In genomic region chr2:191065785-191066184, GRCh38 we compare ENCODE assay signal across 19 cellular contexts. TPM values are rescaled to one million over a fixed set of nuclear protein-coding genes. Genes with fewer than 3 reads are reported as not detected.
DNase-seq lines count a peak whose midpoint lies in the region; ATAC-seq and TF ChIP-seq lines count a peak whose summit lies in the region.
"Had no signal": no experiment of that assay in that cellular context is flagged by ENCODE, and none has a peak within 500 bp of the region (broad histone marks: within the 10 kb centered on the region; RNA-seq: fewer than 3 reads in every experiment).

No MANE protein-coding gene starts in this region.

- no peak for ATAC-seq in activated naive CD4-positive, alpha-beta T cell treated with anti-CD3 and anti-CD28 coated beads, Interleukin-2, amount 50 U/mL, for 72 hours
- ATAC-seq: stimulated activated naive B cell treated with anti-CD40 and anti-IgM and Interleukin-4, amounts not matched to agents 10 μg/mL and 1 μg/mL and 100 μg/mL, for 72 hours had no signal

- CTCF ChIA-PET in activated CD4-positive, alpha-beta T cell treated with anti-CD3 and anti-CD28 coated beads, Interleukin-2, amount 10 ng/mL, durations not matched to agents 7 days and 5 days (lab: Charles Lee): interaction anchor here (1.3 to 2.8 kb wide), 4 partner anchors 13 to 96 kb away, joined by 3 to 17 read pairs (median 8); no protein-coding TSS in a partner anchor

- H3K27ac ChIP-seq in neutrophil (peak overlapping the region; percentile 37), prostate gland (no peak overlapping the region), tibial artery (no peak overlapping the region), coronary artery (no peak overlapping the region)
- H3K27ac ChIP-seq: dorsolateral prefrontal cortex, SJSA1, vagina, WERI-Rb-1 had no signal

- H3K4me3 ChIP-seq in Jurkat, Clone E6-1 (ENCODE audit: low read length): peak overlapping the region; percentile 29
- H3K4me3 ChIP-seq in neutrophil (ENCODE audit: low read depth in 1 of 2, low read length in 1 of 2) (no peak overlapping the region), prostate gland (no peak overlapping the region), tibial artery (no peak overlapping the region), coronary artery (no peak overlapping the region)
- H3K4me3 ChIP-seq: dorsolateral prefrontal cortex, SJSA1, vagina had no signal

- H3K27me3 ChIP-seq in neutrophil (no peaks in the 10 kb centered on the region), prostate gland (replicated peaks; ENCODE audit: insufficient read depth) (no peaks in the 10 kb centered on the region), tibial artery (no peaks in the 10 kb centered on the region)
- H3K27me3 ChIP-seq: SJSA1, vagina had no signal

- H3K9me3 ChIP-seq in neutrophil: no peaks in the 10 kb centered on the region
- no peaks in the 10 kb centered on the region for H3K9me3 ChIP-seq in prostate gland
- H3K9me3 ChIP-seq in tibial artery: no peaks in the 10 kb centered on the region
- H3K9me3 ChIP-seq: SJSA1, vagina had no signal

- H3K4me1 ChIP-seq in neutrophil (ENCODE audit: control insufficient read depth in 1 of 2, insufficient read depth in 1 of 2, low read depth in 1 of 2, low read length in 1 of 2) (peaks cover 20 to 23% of the 10 kb centered on the region in 2 experiments), prostate gland (replicated peaks) (no peaks in the 10 kb centered on the region), tibial artery (peaks cover 0 to 4% (median 0%) of the 10 kb centered on the region in 4 donors)
- H3K4me1 ChIP-seq: SJSA1 had no signal

- H3K27ac Mint-ChIP-seq in activated CD4-positive, alpha-beta T cell treated with anti-CD3 and anti-CD28 coated beads, Interleukin-2, amount 10 ng/mL, durations not matched to agents 7 days and 5 days: peak overlapping the region; percentile 87
- peak overlapping the region; percentile 10 to 70 for H3K27ac Mint-ChIP-seq in activated naive CD4-positive, alpha-beta T cell treated with anti-CD3 and anti-CD28 coated beads, Interleukin-2, amount 50 U/mL, for 72 hours
- H3K27ac Mint-ChIP-seq: brain; stimulated activated naive B cell treated with anti-CD40 and anti-IgM and Interleukin-4, amounts not matched to agents 10 μg/mL and 1 μg/mL and 100 μg/mL, for 72 hours had no signal

- H3K36me3 ChIP-seq in neutrophil: no peaks in the 10 kb centered on the region
- H3K36me3 ChIP-seq in prostate gland: no peaks in the 10 kb centered on the region
- no peaks in the 10 kb centered on the region for H3K36me3 ChIP-seq in tibial artery
- H3K36me3 ChIP-seq: SJSA1, vagina, WERI-Rb-1 had no signal

- POLR2A ChIA-PET in activated CD4-positive, alpha-beta T cell treated with anti-CD3 and anti-CD28 coated beads, Interleukin-2, amount 10 ng/mL, durations not matched to agents 7 days and 5 days (lab: Charles Lee): no interaction called here

- no peak for TF ChIP-seq CTCF in neutrophil (IDR thresholded peaks at IDR 0.05)
- no peak for TF ChIP-seq CTCF in prostate gland (IDR thresholded peaks at IDR 0.05)
- TF ChIP-seq CTCF in tibial artery (IDR thresholded peaks at IDR 0.05): no peak
- no peak for TF ChIP-seq CTCF in coronary artery (IDR thresholded peaks at IDR 0.05)

- intact Hi-C loops in prostate gland (cut with DNase I): no loop called here
- intact Hi-C loops in tibial artery (cut with DNase I; ENCODE audit: low total_unique reads): no loop called here

- peaks cover 75% of the 10 kb centered on the region for H3K36me3 Mint-ChIP-seq in activated CD4-positive, alpha-beta T cell treated with anti-CD3 and anti-CD28 coated beads, Interleukin-2, amount 10 ng/mL, durations not matched to agents 7 days and 5 days (ENCODE audit: low read depth)
- peaks cover 34 to 57% of the 10 kb centered on the region in 2 donors for H3K36me3 Mint-ChIP-seq in activated naive CD4-positive, alpha-beta T cell treated with anti-CD3 and anti-CD28 coated beads, Interleukin-2, amount 50 U/mL, for 72 hours
- H3K36me3 Mint-ChIP-seq: brain had no signal

- DNase-seq in activated CD4-positive, alpha-beta T cell treated with anti-CD3 and anti-CD28 coated beads, Interleukin-2, amount 10 ng/mL, durations not matched to agents 7 days and 5 days: no peak
- DNase-seq in activated CD4-positive, alpha-beta T cell treated with anti-CD3 and anti-CD28 coated beads for 1 hour: no peak
- no peak for DNase-seq in Jurkat, Clone E6-1 (ENCODE audit: low read depth, low spot score)
- DNase-seq in activated naive CD4-positive, alpha-beta T cell treated with anti-CD3 and anti-CD28 coated beads, Interleukin-2, amount 50 U/mL, for 72 hours (ENCODE audit: low spot score in 2 of 2): no peak
- DNase-seq in prostate gland (ENCODE audit: low spot score): no peak
- DNase-seq in tibial artery: no peak
- no peak for DNase-seq in coronary artery (ENCODE audit: low spot score)
- DNase-seq: ACHN; DMS 273 treated with DMSO at 0.1 percent for 48 hours; dorsolateral prefrontal cortex; foreskin fibroblast; NCI-H1105; occipital lobe; stimulated activated naive B cell treated with anti-CD40 and anti-IgM and Interleukin-4, amounts not matched to agents 10 μg/mL and 1 μg/mL and 100 μg/mL, for 72 hours; WERI-Rb-1 had no signal

- WGBS in prostate gland: 39% methylated on average over 2 of the region's 2 CpGs

- H3K9me3 Mint-ChIP-seq in activated CD4-positive, alpha-beta T cell treated with anti-CD3 and anti-CD28 coated beads, Interleukin-2, amount 10 ng/mL, durations not matched to agents 7 days and 5 days: no peaks in the 10 kb centered on the region
- H3K9me3 Mint-ChIP-seq in activated naive CD4-positive, alpha-beta T cell treated with anti-CD3 and anti-CD28 coated beads, Interleukin-2, amount 50 U/mL, for 72 hours: peaks cover 0 to 4% of the 10 kb centered on the region in 2 donors
- H3K9me3 Mint-ChIP-seq: brain; stimulated activated naive B cell treated with anti-CD40 and anti-IgM and Interleukin-4, amounts not matched to agents 10 μg/mL and 1 μg/mL and 100 μg/mL, for 72 hours had no signal

- no peaks in the 10 kb centered on the region for H3K27me3 Mint-ChIP-seq in activated CD4-positive, alpha-beta T cell treated with anti-CD3 and anti-CD28 coated beads, Interleukin-2, amount 10 ng/mL, durations not matched to agents 7 days and 5 days
- H3K27me3 Mint-ChIP-seq: brain; stimulated activated naive B cell treated with anti-CD40 and anti-IgM and Interleukin-4, amounts not matched to agents 10 μg/mL and 1 μg/mL and 100 μg/mL, for 72 hours had no signal

- H3K4me3 Mint-ChIP-seq in activated CD4-positive, alpha-beta T cell treated with anti-CD3 and anti-CD28 coated beads, Interleukin-2, amount 10 ng/mL, durations not matched to agents 7 days and 5 days: peak overlapping the region; percentile 73
- H3K4me3 Mint-ChIP-seq: stimulated activated naive B cell treated with anti-CD40 and anti-IgM and Interleukin-4, amounts not matched to agents 10 μg/mL and 1 μg/mL and 100 μg/mL, for 72 hours had no signal

- TF ChIP-seq POLR2A in prostate gland (IDR thresholded peaks at IDR 0.05): no peak

- peaks cover 80% of the 10 kb centered on the region for H3K4me1 Mint-ChIP-seq in activated CD4-positive, alpha-beta T cell treated with anti-CD3 and anti-CD28 coated beads, Interleukin-2, amount 10 ng/mL, durations not matched to agents 7 days and 5 days
- H3K4me1 Mint-ChIP-seq: brain had no signal

RNA-seq across cellular contexts. Expression of gene STAT1, which starts 51.8 kb away (rescaled TPM):
- total RNA-seq in activated CD4-positive, alpha-beta T cell treated with anti-CD3 and anti-CD28 coated beads, Interleukin-2, amount 10 ng/mL, durations not matched to agents 7 days and 5 days: 100 to 1,000 TPM; 876 to 958 TPM
- polyA plus RNA-seq in Jurkat, Clone E6-1 (2012; ENCODE audit: insufficient read depth, insufficient read length): 34.2 TPM
- 100 to 1,000 TPM; 230 to 510 TPM for total RNA-seq in activated naive CD4-positive, alpha-beta T cell treated with anti-CD3 and anti-CD28 coated beads, Interleukin-2, amount 50 U/mL, for 72 hours
- total RNA-seq in prostate gland: 10 to 100 TPM; 53.3 to 64.1 TPM
